11 cellular contexts compared by ENCODE assay signal in the genomic region with DNA sequence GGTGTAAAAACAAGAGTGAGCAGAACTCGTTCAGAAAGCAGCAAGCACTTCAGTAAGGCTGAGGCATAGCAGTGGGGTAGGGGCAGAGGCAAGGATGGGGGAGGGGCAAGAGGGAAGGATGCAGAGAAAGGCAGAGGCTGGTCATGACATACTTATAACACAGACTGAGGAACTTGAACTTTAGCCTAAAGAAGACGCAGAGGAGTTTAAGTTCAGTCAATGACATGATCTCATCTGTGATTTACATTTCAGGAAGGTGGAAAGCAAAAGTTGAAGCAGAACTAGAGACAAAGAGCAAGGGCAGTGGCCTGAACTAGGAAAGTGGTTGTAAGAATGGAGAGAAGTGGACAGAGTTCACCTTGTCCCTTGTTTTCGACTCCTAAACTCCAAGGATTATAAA. TPM values are rescaled to one million over a fixed set of nuclear protein-coding genes. Genes with fewer than 3 reads are reported as not detected.
DNase-seq lines count a peak whose midpoint lies in the region; ATAC-seq and TF ChIP-seq lines count a peak whose summit lies in the region.
"Had no signal": no experiment of that assay in that cellular context is flagged by ENCODE, and none has a peak within 500 bp of the region (broad histone marks: within the 10 kb centered on the region; RNA-seq: fewer than 3 reads in every experiment).

No MANE protein-coding gene starts in this region.

- no peaks in the 10 kb centered on the region for H4K20me1 ChIP-seq in SU-DHL-6 (ENCODE audit: low read depth, low read length)

- H3K9me3 ChIP-seq in SU-DHL-6 (ENCODE audit: insufficient read depth, low read length) (no peaks in the 10 kb centered on the region), neuronal stem cell (replicated peaks in 1 of 2; ENCODE audit: control insufficient read depth in 2 of 2, insufficient read depth in 1 of 2, low read depth in 1 of 2, low read length in 2 of 2) (no peaks in the 10 kb centered on the region), prostate gland (no peaks in the 10 kb centered on the region)
- H3K9me3 ChIP-seq: vagina had no signal

- intact Hi-C loops in prostate gland (cut with DNase I), result no loop called here

- no peak overlapping the region for H2AK5ac ChIP-seq in neuronal stem cell (ENCODE audit: low read depth, low read length)

- H3K27me3 ChIP-seq in SU-DHL-6 (ENCODE audit: low read length), result no peaks in the 10 kb centered on the region
- no peaks in the 10 kb centered on the region for H3K27me3 ChIP-seq in neuronal stem cell (ENCODE audit: control insufficient read depth in 3 of 3, insufficient read depth in 3 of 3, low read depth in 1 of 3, low read length in 3 of 3)
- no peaks in the 10 kb centered on the region for H3K27me3 ChIP-seq in prostate gland (replicated peaks; ENCODE audit: insufficient read depth)
- H3K27me3 ChIP-seq: vagina had no signal

- no CpG with 5 or more reads among the region's 3 CpGs for WGBS in neuronal stem cell (ENCODE audit: extremely low coverage in 2 of 2, insufficient read length in 2 of 2, insufficient replicate concordance in 1 of 2), 2 donors
- WGBS in prostate gland, result 65% methylated on average over 3 of the region's 3 CpGs

- no peaks in the 10 kb centered on the region for H3K9me2 ChIP-seq in SU-DHL-6 (replicated peaks; ENCODE audit: insufficient read depth, low read length)

- H3K23ac ChIP-seq in neuronal stem cell (ENCODE audit: low read depth, low read length, poor library complexity), result no peak overlapping the region

- no peak overlapping the region for H3K4ac ChIP-seq in neuronal stem cell (ENCODE audit: low read length)

- no peak overlapping the region for H2BK12ac ChIP-seq in neuronal stem cell (ENCODE audit: low read length)

- H3K4me1 ChIP-seq in neuronal stem cell (ENCODE audit: control insufficient read depth in 2 of 2, insufficient read depth in 1 of 2, low read depth in 1 of 2, low read length in 2 of 2) (peaks cover 2 to 20% of the 10 kb centered on the region in 2 donors), prostate gland (replicated peaks) (no peaks in the 10 kb centered on the region)
- H3K4me1 ChIP-seq: vagina had no signal

- H3K4me2 ChIP-seq in SU-DHL-6 (ENCODE audit: low read depth, low read length, poor library complexity, severe bottlenecking) (peak overlapping the region; percentile 63), neuronal stem cell (ENCODE audit: insufficient read depth, low read length, poor library complexity, severe bottlenecking) (no peak overlapping the region)

- TF ChIP-seq POLR2A in prostate gland (IDR thresholded peaks at IDR 0.05), result no peak

- H3K79me1 ChIP-seq in neuronal stem cell (ENCODE audit: low read depth, low read length), result no peaks in the 10 kb centered on the region

- peak; percentile 36 for ATAC-seq in GM18868 (IDR thresholded peaks at IDR 0.05; ENCODE audit: unreplicated experiment)
- ATAC-seq in HG02759 (IDR thresholded peaks at IDR 0.05; ENCODE audit: unreplicated experiment), result peak; percentile 34
- no peak for ATAC-seq in omental fat pad (ENCODE audit: low FRiP score)

- H3K27ac ChIP-seq in SU-DHL-6 (ENCODE audit: low read depth, low read length) (peak overlapping the region; percentile 82), neuronal stem cell (replicated peaks; ENCODE audit: low read length) (no peak overlapping the region), prostate gland (no peak overlapping the region)
- H3K27ac ChIP-seq: vagina had no signal

- TF ChIP-seq CTCF in SU-DHL-6 (IDR thresholded peaks at IDR 0.05; ENCODE audit: insufficient read depth, low read length, poor library complexity, severe bottlenecking), result no peak
- TF ChIP-seq CTCF in prostate gland (IDR thresholded peaks at IDR 0.05), result no peak
- TF ChIP-seq CTCF in omental fat pad (IDR thresholded peaks at IDR 0.05), result no peak

- no peak overlapping the region for H3K4me3 ChIP-seq in SU-DHL-6 (ENCODE audit: insufficient read depth, low read length, poor library complexity, severe bottlenecking)
- no peak overlapping the region for H3K4me3 ChIP-seq in neuronal stem cell (ENCODE audit: low read length in 2 of 2)
- no peak overlapping the region for H3K4me3 ChIP-seq in prostate gland
- H3K4me3 ChIP-seq: vagina had no signal

- H2BK120ac ChIP-seq in neuronal stem cell (ENCODE audit: low read depth, low read length), result no peak overlapping the region

- DNase-seq in neuronal stem cell (ENCODE audit: low spot score), result no peak
- DNase-seq in NCI-H1048 (lab: John Stamatoyannopoulos, UW), result no peak
- DNase-seq in GM19238 (ENCODE audit: insufficient read length, low spot score), result no peak
- no peak for DNase-seq in prostate gland (ENCODE audit: low spot score)
- DNase-seq in omental fat pad (ENCODE audit: low spot score), result no peak
- DNase-seq: activated CD4-positive, alpha-beta T cell treated with anti-CD3 and anti-CD28 coated beads, Interleukin-2, amount 10 ng/mL, durations not matched to agents 24 days and 14 days; NCI-H526 treated with DMSO at 0.1 percent for 48 hours had no signal

- no peak overlapping the region for H4K8ac ChIP-seq in neuronal stem cell (ENCODE audit: low read depth, low read length)

- H4K91ac ChIP-seq in neuronal stem cell (ENCODE audit: low read depth, low read length, poor library complexity), result no peak overlapping the region

- no peak overlapping the region for H3K18ac ChIP-seq in neuronal stem cell (ENCODE audit: low read length)

- H2BK5ac ChIP-seq in neuronal stem cell (ENCODE audit: low read length), result no peak overlapping the region

- H3K79me2 ChIP-seq in SU-DHL-6 (ENCODE audit: insufficient read depth, low read length), result peaks cover 87% of the 10 kb centered on the region

- peak overlapping the region; percentile 11; the same call in 1 of the 2 replicates for H3K9ac ChIP-seq in SU-DHL-6 (ENCODE audit: low read length)
- H3K9ac ChIP-seq in neuronal stem cell (ENCODE audit: low read depth, low read length, poor library complexity), result no peak overlapping the region

- no peak overlapping the region for H3K14ac ChIP-seq in neuronal stem cell (ENCODE audit: low read length)

- peaks cover 38% of the 10 kb centered on the region for H3F3A ChIP-seq in SU-DHL-6 (ENCODE audit: insufficient read depth)

- no peak overlapping the region for H2BK15ac ChIP-seq in neuronal stem cell (ENCODE audit: low read length)

- H2AFZ ChIP-seq in SU-DHL-6 (ENCODE audit: low read depth, low read length, severe bottlenecking) (no peak overlapping the region), neuronal stem cell (ENCODE audit: low read length) (peak overlapping the region; percentile 49)

- H3K36me3 ChIP-seq in SU-DHL-6 (ENCODE audit: low read length) (peaks cover 8% of the 10 kb centered on the region), neuronal stem cell (replicated peaks in 1 of 2; ENCODE audit: control insufficient read depth in 2 of 2, insufficient read depth in 2 of 2, low read length in 2 of 2) (no peaks in the 10 kb centered on the region), prostate gland (no peaks in the 10 kb centered on the region)
- H3K36me3 ChIP-seq: vagina had no signal

RNA-seq across cellular contexts. Expression of gene MACC1, which starts 15.8 kb away (rescaled TPM):
- 0.42 TPM for polyA plus RNA-seq in neuronal stem cell (2013, experiment 1 of 2)
- 0.44 TPM for polyA plus RNA-seq in neuronal stem cell (2013, experiment 2 of 2)
- total RNA-seq in prostate gland (1 to 10 TPM; 3.0 to 3.4 TPM), omental fat pad (1 to 10 TPM in 3 of 4 donors, under 1 TPM in 1; 0.46 to 5.8 (median 3.2) TPM)
- total RNA-seq: activated CD4-positive, alpha-beta T cell treated with anti-CD3 and anti-CD28 coated beads, Interleukin-2, amount 10 ng/mL, durations not matched to agents 24 days and 14 days had no signal
